Comparison of ENCODE assay signal across 24 cellular contexts in the genomic region with DNA sequence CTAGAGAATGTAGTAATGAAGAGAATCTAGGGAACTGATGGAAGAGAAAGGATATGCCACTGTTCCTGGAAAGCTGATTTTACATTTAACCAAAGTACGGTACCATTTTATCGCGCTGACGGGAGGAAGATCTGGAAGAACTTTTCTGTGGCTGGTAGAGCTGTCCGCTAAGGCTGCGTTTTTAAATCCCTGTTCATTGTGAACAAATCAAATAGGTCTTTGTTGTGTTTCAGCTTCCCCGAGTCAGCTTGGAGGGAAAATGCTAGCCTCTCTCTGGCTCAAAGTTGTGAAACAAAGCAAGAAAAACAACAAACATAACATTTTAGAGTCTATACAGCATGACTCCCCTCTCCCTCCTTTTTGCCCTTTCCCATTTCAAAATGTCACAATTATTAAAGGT. TPM values are rescaled to one million over a fixed set of nuclear protein-coding genes. Genes with fewer than 3 reads are reported as not detected.
A peak's percentile ranks its signal among the peaks of the same experiment; 100 is the strongest.
DNase-seq lines count a peak whose midpoint lies in the region; ATAC-seq and TF ChIP-seq lines count a peak whose summit lies in the region.
"Had no signal": no experiment of that assay in that cellular context is flagged by ENCODE, and none has a peak within 500 bp of the region (broad histone marks: within the 10 kb centered on the region; RNA-seq: fewer than 3 reads in every experiment).

No MANE protein-coding gene starts in this region.

- H3K79me2 ChIP-seq in GM23338 (replicated peaks; ENCODE audit: insufficient read depth), result no peaks in the 10 kb centered on the region

- TF ChIP-seq CTCF in GM23338 (conservative IDR thresholded peaks at IDR 0.05; ENCODE audit: low read depth in 2 of 2) (no peak), heart left ventricle (IDR thresholded peaks at IDR 0.05) (no peak)

- H3F3A ChIP-seq in GM23338 (replicated peaks; ENCODE audit: low read depth), result no peaks in the 10 kb centered on the region

- no peak overlapping the region for H3K4me3 ChIP-seq in GM23338
- no peak overlapping the region for H3K4me3 ChIP-seq in heart left ventricle
- H3K4me3 ChIP-seq: GM23248, MG63 had no signal

- H3K36me3 ChIP-seq in GM23338 (ENCODE audit: insufficient read depth) (no peaks in the 10 kb centered on the region), heart left ventricle (peaks cover 0 to 3% (median 0%) of the 10 kb centered on the region in 9 donors)
- H3K36me3 ChIP-seq: MG63 had no signal

- peaks cover 9% of the 10 kb centered on the region for H3K4me1 ChIP-seq in GM23338 (ENCODE audit: insufficient read depth)
- H3K4me1 ChIP-seq in heart left ventricle, result no peaks in the 10 kb centered on the region

- peaks cover 11% of the 10 kb centered on the region; the same call in 2 of the 3 replicates for H3K4me1 Mint-ChIP-seq in GM23338

- no peaks in the 10 kb centered on the region; the same call in 1 of the 2 replicates for H3K9me2 ChIP-seq in GM23338 (ENCODE audit: insufficient read depth)

- intact Hi-C loops in heart left ventricle (cut with DNase I), result no loop called here

- no peak overlapping the region for H3K4me3 Mint-ChIP-seq in GM23338
- H3K4me3 Mint-ChIP-seq: H9 had no signal

- WGBS in heart left ventricle, 4 donors, result 92 to 96% (median 94%) methylated on average over 7 of the region's 7 CpGs

- H4K20me1 ChIP-seq in GM23338 (replicated peaks; ENCODE audit: insufficient read depth), result no peaks in the 10 kb centered on the region

- peaks cover 5% of the 10 kb centered on the region for H3K27me3 Mint-ChIP-seq in GM23338 (ENCODE audit: insufficient read depth, low read depth, poor library complexity)

- H3K9me3 Mint-ChIP-seq in GM23338, result no peaks in the 10 kb centered on the region
- H3K9me3 Mint-ChIP-seq: H9 had no signal

- DNase-seq in GM23338 (ENCODE audit: low spot score) (no peak), foreskin melanocyte (peak; percentile 32), midbrain (lab: John Stamatoyannopoulos, UW) (peak; percentile 73), DMS153 (lab: John Stamatoyannopoulos, UW) (no peak), heart left ventricle (no peak)
- DNase-seq: 8988T, ACHN, Calu3, GM23248, H9, IMR-90, KG1, MG63, NCI-H2029 treated with DMSO at 0.1 percent for 48 hours, NCI-H2171, NCI-H226, NCI-H510A, NCI-H69, Right ventricle myocardium superior, RPMI8226 had no signal

- no peaks in the 10 kb centered on the region for H3K27me3 ChIP-seq in GM23338 (ENCODE audit: insufficient read depth)
- H3K27me3 ChIP-seq in heart left ventricle, result no peaks in the 10 kb centered on the region
- H3K27me3 ChIP-seq: MG63 had no signal

- H3K27ac ChIP-seq in GM23338 (ENCODE audit: low read depth) (no peak overlapping the region), temporal lobe (ENCODE audit: low read depth, low read length) (peak overlapping the region; percentile 98), heart left ventricle (no peak overlapping the region)
- H3K27ac ChIP-seq: GM23248 had no signal

- ATAC-seq in GM23338 (no peak), HG03135 (IDR thresholded peaks at IDR 0.05; ENCODE audit: unreplicated experiment) (no peak), heart left ventricle (no peak)

- peak overlapping the region; percentile 45; the same call in 1 of the 2 replicates for H3K4me2 ChIP-seq in GM23338

- H3K27ac Mint-ChIP-seq in GM23338, result no peak overlapping the region
- H3K27ac Mint-ChIP-seq: H9 had no signal

- H3K9me3 ChIP-seq in heart left ventricle, result no peaks in the 10 kb centered on the region
- H3K9me3 ChIP-seq: MG63 had no signal

- TF ChIP-seq POLR2A in heart left ventricle (IDR thresholded peaks at IDR 0.05), result no peak

- no peak overlapping the region for H2AFZ ChIP-seq in GM23338
- H2AFZ ChIP-seq: GM23248 had no signal

- 0 out of 3 replicates have a peak, but pooled peaks cover 2% of the 10 kb centered on the region for H3K36me3 Mint-ChIP-seq in GM23338 (ENCODE audit: low read depth)

TF ChIP-seq in GM23338, 12 proteins besides CTCF, POLR2A, EP300 and RAD21:
- no peak for TF ChIP-seq POLR2AphosphoS5 (IDR thresholded peaks at IDR 0.05; ENCODE audit: low read depth)

RNA-seq across cellular contexts. Expression of a gene that starts 34.4 kb away (rescaled TPM):
- total RNA-seq in GM23338 (2014; rRNA removed; shearing (Covaris generic)), result 62.7 and 68.5 TPM in 2 replicates
- polyA plus RNA-seq in GM23338 (2016; fragmentation: Nextera tagmentation; extraction: Ambion mirVana) (32.7 and 38.6 TPM in 2 replicates), heart left ventricle (10 to 100 TPM; 19.1 to 42.5 TPM)
- total RNA-seq in temporal lobe (39.3 TPM), heart left ventricle (10 to 100 TPM; 32.8 to 63.0 (median 42.5) TPM)

RNA-seq across cellular contexts. Expression of a gene that starts 44.8 kb away (rescaled TPM):
- total RNA-seq in GM23338 (2014; rRNA removed; shearing (Covaris generic)), result not detected in 2 replicates
- polyA plus RNA-seq in GM23338 (2016; fragmentation: Nextera tagmentation; extraction: Ambion mirVana), result not detected in 2 replicates
- total RNA-seq in temporal lobe, result not detected
- not detected for total RNA-seq in heart left ventricle
- polyA plus RNA-seq in heart left ventricle, result not detected
- total RNA-seq: Calu3, GM23248, H9, IMR-90, Right ventricle myocardium superior, SK-MEL-5 had no signal
- polyA plus RNA-seq: BJ, GM23248, IMR-90 had no signal

Comparison
In these comparisons a context has a peak if more than half of its experiments do, and no peak if none do; other contexts are left out.
1. DNase-seq: peak in foreskin melanocyte (single experiment) and midbrain (single experiment); none in GM23338 (single experiment), DMS153 (single experiment) and heart left ventricle (0 of 5).